ENCODE assay signal across 8 cellular contexts in genomic region chr9:114894801-114895433, GRCh38. TPM values are rescaled to one million over a fixed set of nuclear protein-coding genes. Genes with fewer than 3 reads are reported as not detected.
A peak's percentile ranks its signal among the peaks of the same experiment; 100 is the strongest.
DNase-seq lines count a peak whose midpoint lies in the region; ATAC-seq and TF ChIP-seq lines count a peak whose summit lies in the region.

No MANE protein-coding gene starts in this region.

- H3K9ac ChIP-seq in smooth muscle cell (ENCODE audit: low read depth), result peak overlapping the region; percentile 67

- intact Hi-C loops in activated B cell treated with CpG ODN at 0.5 μM for 24 hours (cut with micrococcal nuclease), result loop anchor here (5.0 to 10.0 kb wide), 3 partner anchors 32 to 500 kb away; no protein-coding TSS in a partner anchor
- intact Hi-C loops in heart left ventricle (cut with DNase I), result no loop called here

- no peak overlapping the region for H3K4me3 ChIP-seq in heart left ventricle
- H3K4me3 ChIP-seq in smooth muscle cell, result no peak overlapping the region
- no peak overlapping the region for H3K4me3 ChIP-seq in coronary artery

- no peaks in the 10 kb centered on the region for H3K27me3 ChIP-seq in heart left ventricle
- no peaks in the 10 kb centered on the region for H3K27me3 ChIP-seq in smooth muscle cell (ENCODE audit: low read depth)

- no peaks in the 10 kb centered on the region for H3K36me3 Mint-ChIP-seq in activated B cell treated with CpG ODN at 0.5 μM for 24 hours (ENCODE audit: low read depth)

- H2AFZ ChIP-seq in smooth muscle cell (ENCODE audit: low read depth), result peak overlapping the region; percentile 68

- TF ChIP-seq CTCF in activated B cell treated with CpG ODN at 0.5 μM for 24 hours (IDR thresholded peaks at IDR 0.05) (no peak), heart left ventricle (IDR thresholded peaks at IDR 0.05) (no peak), smooth muscle cell (IDR thresholded peaks at IDR 0.05; ENCODE audit: borderline replicate concordance, insufficient read depth, poor library complexity, severe bottlenecking) (no peak), coronary artery (IDR thresholded peaks at IDR 0.05) (no peak)

- no peaks in the 10 kb centered on the region for H3K79me2 ChIP-seq in smooth muscle cell (ENCODE audit: low read depth)

- 31 to 41% (median 32%) methylated on average over 4 of the region's 4 CpGs for WGBS in heart left ventricle, 4 donors
- WGBS in smooth muscle cell (ENCODE audit: low lambda C conversion rate), result 6% methylated on average over 4 of the region's 4 CpGs

- POLR2A ChIA-PET in activated B cell treated with CpG ODN at 0.5 μM for 24 hours (lab: Charles Lee), result interaction anchor here (0.5 kb wide), 1 partner anchor 522 kb away, joined by 4 read pairs; no protein-coding TSS in a partner anchor

- peak overlapping the region; percentile 57 for H3K4me2 ChIP-seq in smooth muscle cell

- H3K4me3 Mint-ChIP-seq in activated B cell treated with CpG ODN at 0.5 μM for 24 hours, result no peak overlapping the region

- peak overlapping the region in 8 of 12 donors; percentile 3 to 62 (median 34) for H3K27ac ChIP-seq in heart left ventricle
- H3K27ac ChIP-seq in smooth muscle cell (ENCODE audit: low read depth), result peak overlapping the region; percentile 86
- H3K27ac ChIP-seq in coronary artery, result peak overlapping the region in 1 of 2 donors; percentile 5

- H3K9me3 ChIP-seq in heart left ventricle (peaks cover 0 to 15% (median 0%) of the 10 kb centered on the region in 12 donors), smooth muscle cell (replicated peaks; ENCODE audit: low read depth) (no peaks in the 10 kb centered on the region)

- H4K20me1 ChIP-seq in smooth muscle cell (ENCODE audit: low read depth), result no peaks in the 10 kb centered on the region

- peaks cover 52% of the 10 kb centered on the region for H3K4me1 Mint-ChIP-seq in activated B cell treated with CpG ODN at 0.5 μM for 24 hours

- no peaks in the 10 kb centered on the region for H3K27me3 Mint-ChIP-seq in activated B cell treated with CpG ODN at 0.5 μM for 24 hours

- H3K4me1 ChIP-seq in heart left ventricle (peaks cover 0 to 65% (median 10%) of the 10 kb centered on the region in 12 donors), smooth muscle cell (ENCODE audit: low read depth) (no peaks in the 10 kb centered on the region)

- CTCF ChIA-PET in activated B cell treated with CpG ODN at 0.5 μM for 24 hours (lab: Charles Lee), result no interaction called here

- TF ChIP-seq POLR2A in heart left ventricle (IDR thresholded peaks at IDR 0.05), result no peak

- peaks cover 5% of the 10 kb centered on the region for H3K9me3 Mint-ChIP-seq in activated B cell treated with CpG ODN at 0.5 μM for 24 hours

- peak overlapping the region; percentile 84 for H3K27ac Mint-ChIP-seq in activated B cell treated with CpG ODN at 0.5 μM for 24 hours

- ATAC-seq in activated B cell treated with CpG ODN at 0.5 μM for 24 hours (ENCODE audit: low read depth), result no peak
- ATAC-seq in heart left ventricle, result peak in 3 of 4 donors; percentile 87 to 94 (median 90)
- no peak for ATAC-seq in HG03565 (IDR thresholded peaks at IDR 0.05; ENCODE audit: unreplicated experiment)

- no peaks in the 10 kb centered on the region for H3F3A ChIP-seq in smooth muscle cell (ENCODE audit: low read depth)

- DNase-seq in COR-L47 (lab: John Stamatoyannopoulos, UW) (peak; percentile 59), M059J (ENCODE audit: low read depth) (peak; percentile 99), activated B cell treated with CpG ODN at 0.5 μM for 24 hours (no peak), heart left ventricle (peak in 2 of 5 donors; percentile 16 to 34), smooth muscle cell (lab: John Stamatoyannopoulos, UW; ENCODE audit: unreplicated experiment) (no peak), coronary artery (ENCODE audit: low spot score) (no peak), mesenteric fat pad (ENCODE audit: low spot score) (no peak)

- H3K36me3 ChIP-seq in heart left ventricle (no peaks in the 10 kb centered on the region), smooth muscle cell (ENCODE audit: low read depth) (no peaks in the 10 kb centered on the region)

RNA-seq across cellular contexts. Expression of gene TNFSF8, which starts 35.5 kb away (rescaled TPM):
- total RNA-seq in M059J (2014; rRNA removed; shearing (Covaris generic)), result not detected in 2 replicates
- total RNA-seq in activated B cell treated with CpG ODN at 0.5 μM for 24 hours (0.69 and 1.0 TPM in 2 replicates), heart left ventricle (1 to 10 TPM in 2 of 9 donors, under 1 TPM in 7; 0.25 to 4.9 (median 0.92) TPM), smooth muscle cell (not detected in 2 replicates), mesenteric fat pad (4.6 TPM)
- polyA plus RNA-seq in heart left ventricle (under 1 TPM in 1 of 2 donors, not detected in 1; 0.47 TPM), smooth muscle cell (not detected in 2 replicates)

Comparison
In these comparisons a context has a peak if more than half of its experiments do, and no peak if none do; other contexts are left out.
1. DNase-seq: peak in COR-L47 (single experiment) and M059J (single experiment); none in activated B cell treated with CpG ODN at 0.5 μM for 24 hours (single experiment), smooth muscle cell (single experiment), coronary artery (single experiment) and mesenteric fat pad (single experiment).
2. ATAC-seq: peak in heart left ventricle (3 of 4); none in activated B cell treated with CpG ODN at 0.5 μM for 24 hours (single experiment) and HG03565 (single experiment).